18 cellular contexts compared by ENCODE assay signal in genomic region chr4:187603093-187603395, GRCh38.
DNase-seq lines count a peak whose midpoint lies in the region; ATAC-seq, FAIRE-seq and TF ChIP-seq lines count a peak whose summit lies in the region.
"Had no signal": no experiment of that assay in that cellular context is flagged by ENCODE, and none has a peak within 500 bp of the region (broad histone marks: within the 10 kb centered on the region; RNA-seq: fewer than 3 reads in every experiment).

No MANE protein-coding gene starts in this region.

- H2BK5ac ChIP-seq in mesenchymal stem cell (ENCODE audit: low read depth, low read length, poor library complexity, severe bottlenecking): no peak overlapping the region

- H2AFZ ChIP-seq in mesenchymal stem cell (ENCODE audit: low read depth, low read length) (no peak overlapping the region), PC-9 (no peak overlapping the region)

- H4K8ac ChIP-seq in mesenchymal stem cell (ENCODE audit: low read length): no peak overlapping the region

- H3K79me2 ChIP-seq in PC-9 (ENCODE audit: low read depth): no peaks in the 10 kb centered on the region

- H3K4ac ChIP-seq in mesenchymal stem cell (ENCODE audit: low read depth in 1 of 2, low read length in 2 of 2): no peak overlapping the region

- no peaks in the 10 kb centered on the region for H3K9me2 ChIP-seq in PC-9 (ENCODE audit: insufficient read depth)

- FAIRE-seq in frontal cortex (lab: Jason Lieb, UNC): no peak
- FAIRE-seq: colon had no signal

- no peak overlapping the region for H2BK120ac ChIP-seq in mesenchymal stem cell (ENCODE audit: low read depth, low read length)

- H3K9ac ChIP-seq in mesenchymal stem cell (ENCODE audit: low read length): peak overlapping the region; percentile 59

- no peak overlapping the region for H2AK5ac ChIP-seq in mesenchymal stem cell (ENCODE audit: low read length, severe bottlenecking)

- H3K36me3 ChIP-seq in mesenchymal stem cell (ENCODE audit: control insufficient read depth in 1 of 2, insufficient read depth in 2 of 2, low read depth in 1 of 2, low read length in 2 of 2) (no peaks in the 10 kb centered on the region), PC-9 (ENCODE audit: low read depth) (no peaks in the 10 kb centered on the region)
- H3K36me3 ChIP-seq: esophagus muscularis mucosa, ovary, stomach had no signal

- H3K18ac ChIP-seq in mesenchymal stem cell (ENCODE audit: low read depth in 1 of 2, low read length in 2 of 2): no peak overlapping the region

- POLR2A ChIA-PET in PC-9 (lab: Charles Lee; ENCODE audit: unreplicated experiment): no interaction called here

- H3K4me2 ChIP-seq in mesenchymal stem cell (ENCODE audit: low read length, poor library complexity, severe bottlenecking): no peak overlapping the region
- no peak overlapping the region for H3K4me2 ChIP-seq in PC-9

- no peaks in the 10 kb centered on the region for H4K20me1 ChIP-seq in PC-9 (ENCODE audit: insufficient read depth)

- CTCF ChIA-PET in PC-9 (lab: Charles Lee): no interaction called here

- H3K4me3 ChIP-seq in choroid plexus epithelial cell (ENCODE audit: low read depth, low read length): no peak overlapping the region
- H3K4me3 ChIP-seq in mesenchymal stem cell (ENCODE audit: insufficient read depth in 1 of 2, low read depth in 1 of 2, low read length in 2 of 2): no peak overlapping the region
- no peak overlapping the region for H3K4me3 ChIP-seq in PC-9
- H3K4me3 ChIP-seq: esophagus muscularis mucosa, ovary, stomach had no signal

- no peak for TF ChIP-seq CTCF in choroid plexus epithelial cell (conservative IDR thresholded peaks at IDR 0.05; ENCODE audit: low read depth, low read length)
- no peak for TF ChIP-seq CTCF in PC-9 (conservative IDR thresholded peaks at IDR 0.05)

- intact Hi-C loops in PC-9 (cut with micrococcal nuclease; ENCODE audit: unreplicated experiment): loop anchor here (5.0 kb wide), 1 partner anchor 876 kb away; no protein-coding TSS in a partner anchor

- H2BK15ac ChIP-seq in mesenchymal stem cell (ENCODE audit: low read depth, poor library complexity, severe bottlenecking): no peak overlapping the region

- H3K27me3 ChIP-seq in mesenchymal stem cell (ENCODE audit: control insufficient read depth in 1 of 2, insufficient read depth in 1 of 2, low read length in 2 of 2) (no peaks in the 10 kb centered on the region), PC-9 (ENCODE audit: insufficient read depth, low read depth) (no peaks in the 10 kb centered on the region)
- H3K27me3 ChIP-seq: esophagus muscularis mucosa, ovary, stomach had no signal

- peaks cover 6% of the 10 kb centered on the region for H3K4me1 ChIP-seq in mesenchymal stem cell (ENCODE audit: control insufficient read depth, insufficient read depth, low read depth, low read length)
- H3K4me1 ChIP-seq in PC-9 (replicated peaks; ENCODE audit: insufficient read depth): no peaks in the 10 kb centered on the region
- H3K4me1 ChIP-seq: stomach had no signal

- no peak overlapping the region for H3K23ac ChIP-seq in mesenchymal stem cell (ENCODE audit: low read length in 2 of 2)

- no peaks in the 10 kb centered on the region for H3K79me1 ChIP-seq in mesenchymal stem cell (replicated peaks; ENCODE audit: low read length, poor library complexity, severe bottlenecking)

- ATAC-seq in HG03442 (IDR thresholded peaks at IDR 0.05; ENCODE audit: unreplicated experiment): no peak

- peak overlapping the region; percentile 97 for H3K27ac ChIP-seq in mesenchymal stem cell (ENCODE audit: low read length, poor library complexity, severe bottlenecking)
- H3K27ac ChIP-seq in PC-9: no peak overlapping the region
- H3K27ac ChIP-seq: esophagus muscularis mucosa, ovary, stomach had no signal

- DNase-seq in AG08396 (ENCODE audit: low spot score): peak; percentile 53
- peak; percentile 63 for DNase-seq in LHCN-M2 (ENCODE audit: low read depth)
- peak; percentile 48 for DNase-seq in choroid plexus epithelial cell (ENCODE audit: low read depth)
- peak; percentile 89 for DNase-seq in mesenchymal stem cell
- DNase-seq in frontal cortex (ENCODE audit: low spot score in 2 of 2): no peak
- no peak for DNase-seq in PC-9
- DNase-seq in DMS 273 treated with DMSO at 0.1 percent for 48 hours (lab: John Stamatoyannopoulos, UW): no peak
- DNase-seq: activated CD4-positive, alpha-beta T cell treated with anti-CD3 and anti-CD28 coated beads for 48 hours; activated naive CD8-positive, alpha-beta T cell treated with anti-CD3 and anti-CD28 coated beads for 36 hours; activated T-cell treated with anti-CD3 and anti-CD28 coated beads, Interleukin-2, amount 50 U/mL, for 1 hour; DMS79 treated with DMSO at 0.1 percent for 48 hours; MM.1S; NCI-H748 treated with DMSO at 0.1 percent for 48 hours; ovary; stomach had no signal

- BruUV-seq in PC-9 (replicated peaks; lab: Mats Ljungman, UMichigan): no TSS peak

- H2BK12ac ChIP-seq in mesenchymal stem cell (ENCODE audit: low read length in 2 of 2): no peak overlapping the region

- no peak overlapping the region for H3K14ac ChIP-seq in mesenchymal stem cell (ENCODE audit: low read length in 2 of 2)

- H4K91ac ChIP-seq in mesenchymal stem cell (ENCODE audit: low read length): no peak overlapping the region

- H3K9me3 ChIP-seq in mesenchymal stem cell (ENCODE audit: control insufficient read depth, low read length) (no peaks in the 10 kb centered on the region), PC-9 (ENCODE audit: insufficient read depth, low read depth) (no peaks in the 10 kb centered on the region)
- H3K9me3 ChIP-seq: esophagus muscularis mucosa, ovary, stomach had no signal

- no peaks in the 10 kb centered on the region for H3F3A ChIP-seq in PC-9 (ENCODE audit: insufficient read depth, low read depth)

- 0% methylated on average over 2 of the region's 2 CpGs for WGBS in mesenchymal stem cell

Comparison
In these comparisons a context has a peak if more than half of its experiments do, and no peak if none do; other contexts are left out.
1. DNase-seq: peak in AG08396 (single experiment), LHCN-M2 (single experiment), choroid plexus epithelial cell (single experiment) and mesenchymal stem cell (single experiment); none in frontal cortex (0 of 2), PC-9 (0 of 2) and DMS 273 treated with DMSO at 0.1 percent for 48 hours (single experiment).